ENCODE assay signal across 27 cellular contexts in genomic region chr14:45641541-45641940, GRCh38.
"Had no signal": no experiment of that assay in that cellular context is flagged by ENCODE, and none has a peak within 500 bp of the region (broad histone marks: within the 10 kb centered on the region; RNA-seq: fewer than 3 reads in every experiment).

No MANE protein-coding gene starts in this region.

- H3K4me3 Mint-ChIP-seq: activated CD4-positive, alpha-beta memory T cell treated with anti-CD3 and anti-CD28 coated beads for 36 hours; activated naive CD4-positive, alpha-beta T cell treated with anti-CD3 and anti-CD28 coated beads for 36 hours; activated naive CD8-positive, alpha-beta T cell treated with anti-CD3 and anti-CD28 coated beads for 36 hours; activated T-cell treated with anti-CD3 and anti-CD28 coated beads, Interleukin-2, amount 50 U/mL, for 4 hours; T-helper 1 cell treated with Interleukin-12 subunit alpha and Interleukin-12 subunit beta and Interleukin-4 antibody, amounts not matched to agents 30 μg/mL and 1 μg/mL, for 36 hours; WTC11 had no signal

- H3K36me3 Mint-ChIP-seq: activated CD4-positive, alpha-beta memory T cell treated with anti-CD3 and anti-CD28 coated beads for 36 hours; activated naive CD8-positive, alpha-beta T cell treated with anti-CD3 and anti-CD28 coated beads for 36 hours had no signal

- H3K27ac ChIP-seq: adrenal gland, Peyer's patch, RWPE1, SJCRH30 had no signal

- H3K4me3 ChIP-seq: adrenal gland, K562, Peyer's patch, SJCRH30 had no signal

- H3K9me3 ChIP-seq: adrenal gland, Peyer's patch, SJCRH30 had no signal

- ATAC-seq: activated T-cell treated with anti-CD3 and anti-CD28 coated beads, Interleukin-2, amount 50 U/mL, for 4 hours; K562; SK-N-SH treated with all-trans-retinoic acid at 6 μM for 48 hours; WTC11 had no signal

- H3K27ac Mint-ChIP-seq: activated CD4-positive, alpha-beta memory T cell treated with anti-CD3 and anti-CD28 coated beads for 36 hours; activated naive CD4-positive, alpha-beta T cell treated with anti-CD3 and anti-CD28 coated beads for 36 hours; activated naive CD8-positive, alpha-beta T cell treated with anti-CD3 and anti-CD28 coated beads for 36 hours; T-helper 1 cell treated with Interleukin-12 subunit alpha and Interleukin-12 subunit beta and Interleukin-4 antibody, amounts not matched to agents 30 μg/mL and 1 μg/mL, for 36 hours; WTC11 had no signal

- DNase-seq: activated CD4-positive, alpha-beta memory T cell treated with anti-CD3 and anti-CD28 coated beads for 36 hours; activated CD4-positive, alpha-beta T cell treated with anti-CD3 and anti-CD28 coated beads for 48 hours; activated CD4-positive, CD25-positive, alpha-beta regulatory T cell treated with anti-CD3 and anti-CD28 coated beads, Interleukin-2, amount 50 U/mL, for 72 hours; activated CD8-positive, alpha-beta memory T cell treated with anti-CD3 and anti-CD28 coated beads for 24 hours; activated gamma-delta T cell; activated naive CD4-positive, alpha-beta T cell treated with anti-CD3 and anti-CD28 coated beads for 36 hours; activated naive CD8-positive, alpha-beta T cell treated with anti-CD3 and anti-CD28 coated beads for 36 hours; activated T-cell treated with anti-CD3 and anti-CD28 coated beads, Interleukin-2, amount 50 U/mL, for 4 hours; adrenal gland; anterior cingulate cortex; cerebellar nuclear complex; Karpas-422; NCI-H1436; NCI-H1694 treated with DMSO at 0.1 percent for 48 hours; NCI-H2081 treated with DMSO at 0.1 percent for 48 hours; NCI-H446; NCI-H524; NCI-H774; NK-92 treated with Interleukin-12 subunit alpha and Interleukin-12 subunit beta, amount 100 ng/mL, for 24 hours; Peyer's patch; Right ventricle myocardium superior had no signal

- H3K9me3 Mint-ChIP-seq: activated naive CD8-positive, alpha-beta T cell treated with anti-CD3 and anti-CD28 coated beads for 36 hours had no signal

- H3K27me3 ChIP-seq: adrenal gland, Peyer's patch, SJCRH30 had no signal

- H3K4me1 Mint-ChIP-seq: activated naive CD8-positive, alpha-beta T cell treated with anti-CD3 and anti-CD28 coated beads for 36 hours; WTC11 had no signal

- H3K4me1 ChIP-seq: adrenal gland, Peyer's patch had no signal

- H3K27me3 Mint-ChIP-seq: activated CD4-positive, alpha-beta memory T cell treated with anti-CD3 and anti-CD28 coated beads for 36 hours; activated naive CD8-positive, alpha-beta T cell treated with anti-CD3 and anti-CD28 coated beads for 36 hours had no signal

- H3K36me3 ChIP-seq: adrenal gland, Peyer's patch, SJCRH30 had no signal
